8 cellular contexts compared by ENCODE assay signal in the genomic region with DNA sequence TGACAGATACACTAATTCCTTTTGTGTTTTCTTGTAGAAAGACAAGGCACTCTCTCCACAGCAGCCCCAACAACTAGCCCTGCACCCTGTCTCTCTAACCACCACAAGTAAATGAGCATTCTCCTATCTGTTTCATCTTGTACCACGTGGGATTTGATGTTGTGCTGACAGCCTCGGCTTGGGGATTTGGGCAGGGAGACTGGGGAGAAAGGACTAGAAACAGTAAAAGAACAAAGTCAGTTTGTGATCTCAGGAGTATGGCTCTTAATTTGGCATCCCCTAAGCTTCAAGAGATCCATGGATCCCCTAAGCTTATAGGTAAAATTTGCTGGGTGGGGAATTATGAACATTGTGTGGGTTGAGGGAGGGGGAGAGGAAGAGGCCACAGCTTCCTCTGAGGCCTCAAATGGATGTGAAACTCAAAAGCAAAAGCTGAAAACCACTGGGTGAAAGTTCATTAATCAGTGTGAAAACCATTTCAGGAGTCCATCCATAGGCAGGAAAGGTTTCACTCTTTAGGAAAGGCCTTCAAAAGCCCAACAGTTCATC. TPM values are rescaled to one million over a fixed set of nuclear protein-coding genes. Genes with fewer than 3 reads are reported as not detected.
DNase-seq lines count a peak whose midpoint lies in the region; ATAC-seq lines count a peak whose summit lies in the region.

No MANE protein-coding gene starts in this region.

- H2AFZ ChIP-seq in GM23248, result no peak overlapping the region

- no peaks in the 10 kb centered on the region for H3K36me3 ChIP-seq in GM23248 (ENCODE audit: low read depth)

- in situ Hi-C loops in GM23248 (cut with MboI), result loop anchor here (10.0 to 25.0 kb wide), 2 partner anchors 278 to 885 kb away; a partner anchor contains a TSS

- DNase-seq in SK-N-DZ (ENCODE audit: low spot score) (peak; percentile 69), memory B cell (ENCODE audit: low spot score in 2 of 2) (peak; percentile 19 to 21), NCI-H82 treated with DMSO at 0.1 percent for 48 hours (lab: John Stamatoyannopoulos, UW; ENCODE audit: unreplicated experiment) (no peak), HuH-7 (ENCODE audit: low spot score) (no peak), foreskin melanocyte (no peak), GM23248 (no peak)

- no peaks in the 10 kb centered on the region for H3K9me3 ChIP-seq in GM23248 (ENCODE audit: low read depth)

- no peaks in the 10 kb centered on the region for H3K9me2 ChIP-seq in GM23248 (ENCODE audit: insufficient read depth)

- no peaks in the 10 kb centered on the region for H3K79me2 ChIP-seq in GM23248 (ENCODE audit: insufficient read depth)

- no peaks in the 10 kb centered on the region for H4K20me1 ChIP-seq in GM23248 (ENCODE audit: insufficient read depth)

- H3K4me1 ChIP-seq in GM23248 (ENCODE audit: insufficient read depth), result 0 out of 2 replicates have a peak, but pooled peaks cover 7% of the 10 kb centered on the region

- H3K27ac Mint-ChIP-seq in memory B cell, result peak overlapping the region; percentile 86

- H3K4me3 ChIP-seq in GM23248, result no peak overlapping the region

- WGBS in GM23248 (ENCODE audit: low coverage in 1 of 2, low lambda C conversion rate in 2 of 2, missing lambda C conversion rate in 2 of 2), 2 experiments, result 47 to 58% methylated on average over 2 of the region's 2 CpGs

- H3K27me3 Mint-ChIP-seq in memory B cell, result no peaks in the 10 kb centered on the region

- peaks cover 45% of the 10 kb centered on the region for H3K4me1 Mint-ChIP-seq in memory B cell

- peak overlapping the region; percentile 50 for H3K4me3 Mint-ChIP-seq in memory B cell

- no peaks in the 10 kb centered on the region for H3K27me3 ChIP-seq in GM23248 (replicated peaks; ENCODE audit: insufficient read depth)

- H3K9me3 Mint-ChIP-seq in memory B cell, result no peaks in the 10 kb centered on the region

- H3F3A ChIP-seq in GM23248 (ENCODE audit: insufficient read depth), result no peaks in the 10 kb centered on the region

- H3K9ac ChIP-seq in GM23248, result no peak overlapping the region

- peak; percentile 43 for ATAC-seq in GM18499 (IDR thresholded peaks at IDR 0.05; ENCODE audit: insufficient read depth, unreplicated experiment)
- peak; percentile 69 for ATAC-seq in HG02623 (IDR thresholded peaks at IDR 0.05; ENCODE audit: unreplicated experiment)
- peak; percentile 78 for ATAC-seq in memory B cell (ENCODE audit: low read depth)

- H3K36me3 Mint-ChIP-seq in memory B cell, result peaks cover 12% of the 10 kb centered on the region

- H3K4me2 ChIP-seq in GM23248 (ENCODE audit: unreplicated experiment), result no peak overlapping the region

- no peak overlapping the region for H3K27ac ChIP-seq in GM23248

RNA-seq across cellular contexts. Expression of a gene that starts 3.1 kb away (rescaled TPM):
- polyA plus RNA-seq in SK-N-DZ (2014; cell fraction: cytosol; rRNA removed), result 0.19 TPM in 1 of 2 replicates, not detected in the other
- 2.4 and 3.5 TPM in 2 replicates for polyA plus RNA-seq in SK-N-DZ (2014; cell fraction: nucleus; rRNA removed)
- not detected in 2 replicates for total RNA-seq in GM23248 (2014; rRNA removed; shearing (Covaris generic))
- 0.30 TPM in 1 of 2 replicates, not detected in the other for polyA plus RNA-seq in GM23248 (2016; fragmentation: Nextera tagmentation; extraction: Ambion mirVana)

RNA-seq across cellular contexts. Expression of a gene that starts 26.6 kb away (rescaled TPM):
- polyA plus RNA-seq in SK-N-DZ (2014; cell fraction: cytosol; rRNA removed), result not detected in 2 replicates
- not detected in 2 replicates for polyA plus RNA-seq in SK-N-DZ (2014; cell fraction: nucleus; rRNA removed)
- total RNA-seq in GM23248 (2014; rRNA removed; shearing (Covaris generic)), result not detected in 2 replicates
- not detected in 2 replicates for polyA plus RNA-seq in GM23248 (2016; fragmentation: Nextera tagmentation; extraction: Ambion mirVana)

RNA-seq across cellular contexts. Expression of a gene that starts 26.6 kb away (rescaled TPM):
- polyA plus RNA-seq in SK-N-DZ (2014; cell fraction: cytosol; rRNA removed), result not detected in 2 replicates
- polyA plus RNA-seq in SK-N-DZ (2014; cell fraction: nucleus; rRNA removed), result not detected in 2 replicates
- total RNA-seq in GM23248 (2014; rRNA removed; shearing (Covaris generic)), result not detected in 2 replicates
- polyA plus RNA-seq in GM23248 (2016; fragmentation: Nextera tagmentation; extraction: Ambion mirVana), result not detected in 2 replicates

RNA-seq across cellular contexts. Expression of a gene that starts 27.6 kb away (rescaled TPM):
- 352 and 364 TPM in 2 replicates for polyA plus RNA-seq in SK-N-DZ (2014; cell fraction: cytosol; rRNA removed)
- polyA plus RNA-seq in SK-N-DZ (2014; cell fraction: nucleus; rRNA removed), result 226 and 273 TPM in 2 replicates
- total RNA-seq in GM23248 (2014; rRNA removed; shearing (Covaris generic)), result 186 and 226 TPM in 2 replicates
- 295 and 304 TPM in 2 replicates for polyA plus RNA-seq in GM23248 (2016; fragmentation: Nextera tagmentation; extraction: Ambion mirVana)

RNA-seq across cellular contexts. Expression of a gene that starts 27.8 kb away (rescaled TPM):
- polyA plus RNA-seq in SK-N-DZ (2014; cell fraction: cytosol; rRNA removed), result 152 and 161 TPM in 2 replicates
- 91.2 and 142 TPM in 2 replicates for polyA plus RNA-seq in SK-N-DZ (2014; cell fraction: nucleus; rRNA removed)
- 31.6 and 34.3 TPM in 2 replicates for total RNA-seq in GM23248 (2014; rRNA removed; shearing (Covaris generic))
- 45.8 and 47.7 TPM in 2 replicates for polyA plus RNA-seq in GM23248 (2016; fragmentation: Nextera tagmentation; extraction: Ambion mirVana)

Comparison
In these comparisons a context has a peak if more than half of its experiments do, and no peak if none do; other contexts are left out.
1. DNase-seq: peak in SK-N-DZ (single experiment) and memory B cell (2 of 2); none in NCI-H82 treated with DMSO at 0.1 percent for 48 hours (single experiment), HuH-7 (single experiment), foreskin melanocyte (single experiment) and GM23248 (single experiment).
2. Peak in every context shown above with its lines, with median percentiles within 50 percentile points of each other: ATAC-seq.